In genomic region chr4:92254767-92255442, GRCh38 we compare ENCODE assay signal across 29 cellular contexts. TPM values are rescaled to one million over a fixed set of nuclear protein-coding genes. Genes with fewer than 3 reads are reported as not detected.
"Had no signal": no experiment of that assay in that cellular context is flagged by ENCODE, and none has a peak within 500 bp of the region (broad histone marks: within the 10 kb centered on the region; RNA-seq: fewer than 3 reads in every experiment).

No MANE protein-coding gene starts in this region.

- H3K4me3 Mint-ChIP-seq: activated CD8-positive, alpha-beta T cell treated with anti-CD3 and anti-CD28 coated beads for 36 hours; activated naive CD8-positive, alpha-beta T cell; activated T-cell treated with anti-CD3 and anti-CD28 coated beads, Interleukin-2, amount 50 U/mL, for 4 hours; activated T-helper 17 cell treated with anti-CD3 and anti-CD28 coated beads, Interleukin-2, amount 50 U/mL, for 72 hours; central memory CD8-positive, alpha-beta T cell; dendritic cell treated with granulocyte-macrophage colony-stimulating factor and Interleukin-4, amounts not matched to agents 40 ng/mL and 50 ng/mL, for 4 days had no signal

- H3K27ac Mint-ChIP-seq: activated CD8-positive, alpha-beta T cell treated with anti-CD3 and anti-CD28 coated beads for 36 hours; activated naive CD8-positive, alpha-beta T cell; activated T-helper 17 cell treated with anti-CD3 and anti-CD28 coated beads, Interleukin-2, amount 50 U/mL, for 72 hours; dendritic cell treated with granulocyte-macrophage colony-stimulating factor and Interleukin-4, amounts not matched to agents 40 ng/mL and 50 ng/mL, for 4 days had no signal

- H3K27ac ChIP-seq: brain microvascular endothelial cell, coronary artery, dorsolateral prefrontal cortex, esophagus muscularis mucosa, foreskin keratinocyte, gastrocnemius medialis had no signal

- H3K4me1 Mint-ChIP-seq: activated T-helper 17 cell treated with anti-CD3 and anti-CD28 coated beads, Interleukin-2, amount 50 U/mL, for 72 hours; central memory CD8-positive, alpha-beta T cell had no signal

- H3K27me3 Mint-ChIP-seq: activated CD8-positive, alpha-beta T cell treated with anti-CD3 and anti-CD28 coated beads for 36 hours; activated naive CD8-positive, alpha-beta T cell; activated T-helper 17 cell treated with anti-CD3 and anti-CD28 coated beads, Interleukin-2, amount 50 U/mL, for 72 hours; central memory CD8-positive, alpha-beta T cell; dendritic cell treated with granulocyte-macrophage colony-stimulating factor and Interleukin-4, amounts not matched to agents 40 ng/mL and 50 ng/mL, for 4 days had no signal

- H3K27me3 ChIP-seq: brain microvascular endothelial cell, dorsolateral prefrontal cortex, esophagus muscularis mucosa, foreskin keratinocyte, gastrocnemius medialis had no signal

- H3K36me3 Mint-ChIP-seq: activated naive CD8-positive, alpha-beta T cell had no signal

- H3K4me3 ChIP-seq: coronary artery, dorsolateral prefrontal cortex, esophagus muscularis mucosa, gastrocnemius medialis had no signal

- H3K4me1 ChIP-seq: esophagus muscularis mucosa, foreskin keratinocyte, gastrocnemius medialis had no signal

- DNase-seq: activated CD4-positive, alpha-beta T cell treated with anti-CD3 and anti-CD28 coated beads for 48 hours; activated CD4-positive, alpha-beta T cell treated with anti-CD3 and anti-CD28 coated beads, Interleukin-2, amount 50 U/mL, for 1 hour; activated CD4-positive, alpha-beta T cell treated with anti-CD3 and anti-CD28 coated beads, Interleukin-2, amount 50 U/mL, for 48 hours; activated CD8-positive, alpha-beta memory T cell treated with anti-CD3 and anti-CD28 coated beads for 24 hours; activated CD8-positive, alpha-beta T cell treated with anti-CD3 and anti-CD28 coated beads for 36 hours; activated effector memory CD4-positive, alpha-beta T cell treated with Interleukin-2 at 50 U/mL for 16 hours; activated gamma-delta T cell treated with Interleukin-2 at 50 U/mL for 16 hours; activated naive CD4-positive, alpha-beta T cell treated with anti-CD3 and anti-CD28 coated beads, Interleukin-2, amount 50 U/mL, for 16 hours; activated naive CD4-positive, alpha-beta T cell treated with Interleukin-2 at 50 U/mL for 16 hours; activated T-cell treated with anti-CD3 and anti-CD28 coated beads, Interleukin-2, amount 50 U/mL, for 4 hours; amniotic stem cell; anterior cingulate cortex; brain microvascular endothelial cell; dorsolateral prefrontal cortex; effector memory CD4-positive, alpha-beta T cell; erythroblast; foreskin keratinocyte; gastrocnemius medialis; glutamatergic neuron; T-helper 2 cell had no signal

- H3K36me3 ChIP-seq: brain microvascular endothelial cell, esophagus muscularis mucosa, gastrocnemius medialis had no signal

- ATAC-seq: activated CD8-positive, alpha-beta T cell treated with anti-CD3 and anti-CD28 coated beads for 36 hours; activated T-cell treated with anti-CD3 and anti-CD28 coated beads, Interleukin-2, amount 50 U/mL, for 4 hours; activated T-helper 17 cell treated with anti-CD3 and anti-CD28 coated beads, Interleukin-2, amount 50 U/mL, for 72 hours; foreskin keratinocyte; gastrocnemius medialis had no signal

- H3K9me3 ChIP-seq: gastrocnemius medialis had no signal

RNA-seq across cellular contexts. Expression of gene GRID2, which starts 48.9 kb away (rescaled TPM):
- total RNA-seq: activated CD8-positive, alpha-beta T cell treated with anti-CD3 and anti-CD28 coated beads for 36 hours; activated T-helper 17 cell treated with anti-CD3 and anti-CD28 coated beads, Interleukin-2, amount 50 U/mL, for 72 hours; bronchial epithelial cell; foreskin keratinocyte; gastrocnemius medialis; T-helper 1 cell treated with Interleukin-12 subunit alpha and Interleukin-12 subunit beta and Interleukin-4 antibody, amounts not matched to agents 30 ng/mL and 1 ng/mL, for 36 hours had no signal
- polyA plus RNA-seq: adipose tissue, foreskin keratinocyte had no signal
